In the genomic region with DNA sequence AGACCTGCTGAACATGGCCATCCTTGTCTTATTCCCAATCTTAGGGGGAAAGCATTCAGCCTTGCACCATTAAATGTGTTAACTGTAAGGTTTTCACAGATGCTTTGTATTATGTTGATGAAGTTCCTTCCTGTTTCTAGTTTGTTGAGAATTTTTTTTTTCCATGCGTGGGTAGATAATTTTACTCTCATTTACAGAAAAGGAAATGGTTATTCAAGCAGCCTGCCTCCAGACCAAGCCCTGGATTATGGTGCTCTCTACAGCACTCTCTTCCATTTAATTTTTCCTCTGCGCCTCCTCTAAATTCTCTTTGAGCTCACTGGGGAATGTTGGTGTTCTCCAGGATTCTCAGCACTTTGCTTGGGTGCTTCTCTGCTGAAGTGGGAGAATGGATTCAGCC, we compare ENCODE assay signal across 15 cellular contexts.
"Had no signal": no experiment of that assay in that cellular context is flagged by ENCODE, and none has a peak within 500 bp of the region (broad histone marks: within the 10 kb centered on the region; RNA-seq: fewer than 3 reads in every experiment).

No MANE protein-coding gene starts in this region.

- H3K9me3 Mint-ChIP-seq: activated CD4-positive, alpha-beta memory T cell treated with anti-CD3 and anti-CD28 coated beads for 36 hours; activated T-cell treated with anti-CD3 and anti-CD28 coated beads, Interleukin-2, amount 50 U/mL, for 72 hours; stimulated activated naive CD8-positive, alpha-beta T cell treated with anti-CD3 and anti-CD28 coated beads, Interleukin-15, amount 100 ng/mL, for 72 hours; T-helper 2 cell treated with Interferon-gamma antibody and Interleukin-4, amounts not matched to agents 5 μg/mL and 100 μg/mL, for 36 hours had no signal

- DNase-seq: activated CD4-positive, alpha-beta memory T cell treated with anti-CD3 and anti-CD28 coated beads for 36 hours; activated CD4-positive, alpha-beta T cell treated with anti-CD3 and anti-CD28 coated beads for 1 hour; activated CD8-positive, alpha-beta memory T cell treated with anti-CD3 and anti-CD28 coated beads, Interleukin-2, amount 50 U/mL, for 4 hours; activated T-cell treated with anti-CD3 and anti-CD28 coated beads, Interleukin-2, amount 50 U/mL, for 72 hours; dorsolateral prefrontal cortex; heart right ventricle; pancreas; stimulated activated naive CD8-positive, alpha-beta T cell treated with anti-CD3 and anti-CD28 coated beads, Interleukin-15, amount 100 ng/mL, for 72 hours; SW 1271; testis; upper lobe of left lung had no signal

- H3K36me3 Mint-ChIP-seq: activated CD4-positive, alpha-beta memory T cell treated with anti-CD3 and anti-CD28 coated beads for 36 hours had no signal

- H3K27ac Mint-ChIP-seq: activated CD4-positive, alpha-beta memory T cell treated with anti-CD3 and anti-CD28 coated beads for 36 hours; activated T-cell treated with anti-CD3 and anti-CD28 coated beads, Interleukin-2, amount 50 U/mL, for 72 hours; T-helper 2 cell treated with Interferon-gamma antibody and Interleukin-4, amounts not matched to agents 5 μg/mL and 100 μg/mL, for 36 hours had no signal

- H3K27ac ChIP-seq: dorsolateral prefrontal cortex, gastroesophageal sphincter, pancreas, upper lobe of left lung had no signal

- ATAC-seq: activated T-cell treated with anti-CD3 and anti-CD28 coated beads, Interleukin-2, amount 50 U/mL, for 72 hours; gastroesophageal sphincter; pancreas; sciatic nerve; stimulated activated naive CD8-positive, alpha-beta T cell treated with anti-CD3 and anti-CD28 coated beads, Interleukin-15, amount 100 ng/mL, for 72 hours had no signal

- H3K4me3 ChIP-seq: dorsolateral prefrontal cortex, gastroesophageal sphincter, heart right ventricle, lung, pancreas, testis, upper lobe of left lung had no signal

- H3K4me3 Mint-ChIP-seq: activated CD4-positive, alpha-beta memory T cell treated with anti-CD3 and anti-CD28 coated beads for 36 hours; activated T-cell treated with anti-CD3 and anti-CD28 coated beads, Interleukin-2, amount 50 U/mL, for 72 hours; T-helper 2 cell treated with Interferon-gamma antibody and Interleukin-4, amounts not matched to agents 5 μg/mL and 100 μg/mL, for 36 hours had no signal

- H3K36me3 ChIP-seq: gastroesophageal sphincter, heart right ventricle, pancreas, upper lobe of left lung had no signal

- H3K9me3 ChIP-seq: gastroesophageal sphincter, heart right ventricle, pancreas, testis, upper lobe of left lung had no signal

- H3K27me3 Mint-ChIP-seq: activated CD4-positive, alpha-beta memory T cell treated with anti-CD3 and anti-CD28 coated beads for 36 hours; stimulated activated naive CD8-positive, alpha-beta T cell treated with anti-CD3 and anti-CD28 coated beads, Interleukin-15, amount 100 ng/mL, for 72 hours had no signal

- H3K4me1 ChIP-seq: gastroesophageal sphincter, upper lobe of left lung had no signal

- H3K27me3 ChIP-seq: dorsolateral prefrontal cortex, gastroesophageal sphincter, heart right ventricle, pancreas, testis, upper lobe of left lung had no signal
